34 cellular contexts compared by ENCODE assay signal in genomic region chr2:172182624-172183023, GRCh38.
"Had no signal": no experiment of that assay in that cellular context is flagged by ENCODE, and none has a peak within 500 bp of the region (broad histone marks: within the 10 kb centered on the region; RNA-seq: fewer than 3 reads in every experiment).

No MANE protein-coding gene starts in this region.

- H3K36me3 ChIP-seq: brain microvascular endothelial cell, Peyer's patch had no signal

- H3K4me3 ChIP-seq: Peyer's patch had no signal

- FAIRE-seq: colon, TTC549 had no signal

- H3K27me3 ChIP-seq: brain microvascular endothelial cell, Peyer's patch had no signal

- ATAC-seq: activated CD4-positive, alpha-beta T cell treated with anti-CD3 and anti-CD28 coated beads for 36 hours; activated CD4-positive, CD25-positive, alpha-beta regulatory T cell treated with anti-CD3 and anti-CD28 coated beads, Interleukin-2, amount 50 U/mL, for 24 hours; activated CD8-positive, alpha-beta memory T cell treated with anti-CD3 and anti-CD28 coated beads, Interleukin-2, amount 10 ng/mL, durations not matched to agents 7 days and 5 days; SK-N-SH treated with all-trans-retinoic acid at 6 μM for 48 hours had no signal

- H3K9me3 ChIP-seq: Peyer's patch had no signal

- H3K27ac ChIP-seq: brain microvascular endothelial cell, Peyer's patch had no signal

- DNase-seq: activated CD4-positive, alpha-beta memory T cell treated with anti-CD3 and anti-CD28 coated beads, Interleukin-2, amount 10 ng/mL, durations not matched to agents 7 days and 5 days; activated CD4-positive, alpha-beta T cell treated with anti-CD3 and anti-CD28 coated beads for 36 hours; activated CD8-positive, alpha-beta memory T cell treated with anti-CD3 and anti-CD28 coated beads for 24 hours; activated CD8-positive, alpha-beta memory T cell treated with anti-CD3 and anti-CD28 coated beads, Interleukin-2, amount 10 ng/mL, durations not matched to agents 7 days and 5 days; activated CD8-positive, alpha-beta memory T cell treated with anti-CD3 and anti-CD28 coated beads, Interleukin-2, amount 50 U/mL, for 48 hours; activated effector memory CD4-positive, alpha-beta T cell treated with anti-CD3 and anti-CD28 coated beads, Interleukin-2, amount 50 U/mL, for 16 hours; activated naive CD4-positive, alpha-beta T cell; activated naive CD4-positive, alpha-beta T cell treated with anti-CD3 and anti-CD28 coated beads, Interleukin-2, amount 50 U/mL, for 16 hours; activated naive CD8-positive, alpha-beta T cell treated with anti-CD3 and anti-CD28 coated beads for 36 hours; activated T-cell treated with anti-CD3 and anti-CD28 coated beads, Interleukin-2, amount 50 U/mL, for 48 hours; amniotic stem cell; aorta; brain microvascular endothelial cell; central memory CD4-positive, alpha-beta T cell; Kasumi-1; MM.1S; NCI-H1092; NCI-H1436 treated with DMSO at 0.1 percent for 48 hours; NCI-H1694 treated with DMSO at 0.1 percent for 48 hours; NCI-H2029; NCI-H345; NCI-H524 treated with DMSO at 0.1 percent for 48 hours; NK-92 treated with Interleukin-12 subunit alpha and Interleukin-12 subunit beta, amount 100 ng/mL, for 24 hours; PC-3; Peyer's patch; RPMI8226; SIG-M5; T-helper 1 cell; T-helper 2 cell; T-helper 9 cell had no signal

- H3K27me3 Mint-ChIP-seq: activated CD4-positive, alpha-beta memory T cell treated with anti-CD3 and anti-CD28 coated beads, Interleukin-2, amount 10 ng/mL, durations not matched to agents 7 days and 5 days; activated CD4-positive, alpha-beta T cell treated with anti-CD3 and anti-CD28 coated beads for 36 hours; activated naive CD8-positive, alpha-beta T cell treated with anti-CD3 and anti-CD28 coated beads for 36 hours had no signal

- H3K27ac Mint-ChIP-seq: activated CD4-positive, alpha-beta memory T cell treated with anti-CD3 and anti-CD28 coated beads, Interleukin-2, amount 10 ng/mL, durations not matched to agents 7 days and 5 days; activated CD4-positive, alpha-beta T cell treated with anti-CD3 and anti-CD28 coated beads for 36 hours; activated CD8-positive, alpha-beta memory T cell treated with anti-CD3 and anti-CD28 coated beads, Interleukin-2, amount 10 ng/mL, durations not matched to agents 7 days and 5 days; activated naive CD8-positive, alpha-beta T cell treated with anti-CD3 and anti-CD28 coated beads for 36 hours had no signal

- H3K4me3 Mint-ChIP-seq: activated CD4-positive, alpha-beta memory T cell treated with anti-CD3 and anti-CD28 coated beads, Interleukin-2, amount 10 ng/mL, durations not matched to agents 7 days and 5 days; activated CD4-positive, alpha-beta T cell treated with anti-CD3 and anti-CD28 coated beads for 36 hours; activated CD8-positive, alpha-beta memory T cell treated with anti-CD3 and anti-CD28 coated beads, Interleukin-2, amount 10 ng/mL, durations not matched to agents 7 days and 5 days; activated naive CD8-positive, alpha-beta T cell treated with anti-CD3 and anti-CD28 coated beads for 36 hours had no signal

- H3K36me3 Mint-ChIP-seq: activated naive CD8-positive, alpha-beta T cell treated with anti-CD3 and anti-CD28 coated beads for 36 hours had no signal
